15 cellular contexts compared by ENCODE assay signal in the genomic region with DNA sequence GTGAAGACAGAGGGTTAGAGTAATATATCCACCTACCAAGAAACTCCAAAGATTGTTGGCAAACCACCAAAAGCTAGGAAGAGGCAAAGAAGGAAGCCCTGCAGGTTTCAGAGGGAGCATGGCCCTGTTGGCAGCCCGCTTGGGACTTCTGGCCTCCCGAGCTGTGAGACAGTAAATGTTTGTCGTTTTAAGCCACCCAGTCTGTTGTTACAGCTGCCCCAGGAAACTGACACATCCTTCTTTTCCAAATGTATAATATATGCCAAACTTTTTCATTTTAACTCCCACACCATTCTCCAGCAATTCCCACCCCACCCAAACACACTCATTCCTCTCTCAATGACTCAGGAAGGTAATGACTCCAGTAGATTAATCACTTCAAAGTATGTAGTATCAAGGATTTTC.
DNase-seq lines count a peak whose midpoint lies in the region; ATAC-seq and TF ChIP-seq lines count a peak whose summit lies in the region.
"Had no signal": no experiment of that assay in that cellular context is flagged by ENCODE, and none has a peak within 500 bp of the region (broad histone marks: within the 10 kb centered on the region; RNA-seq: fewer than 3 reads in every experiment).

No MANE protein-coding gene starts in this region.

- POLR2A ChIA-PET in IMR-90 (lab: Charles Lee; ENCODE audit: unreplicated experiment) = no interaction called here

- TF ChIP-seq RAD21 in IMR-90 (IDR thresholded peaks at IDR 0.05; ENCODE audit: low read length) = no peak

- H3K56ac ChIP-seq in IMR-90 (ENCODE audit: extremely low read depth, insufficient read depth, low read length) = no peak overlapping the region

- H2AK5ac ChIP-seq in IMR-90 (ENCODE audit: low read depth, low read length) = no peak overlapping the region

- no peak overlapping the region for H4K5ac ChIP-seq in IMR-90 (ENCODE audit: low read depth, low read length)

- in situ Hi-C loops in IMR-90 (cut with MboI; ENCODE audit: low sequenced_read_pairs) = no loop called here

- intact Hi-C loops in IMR-90 (cut with micrococcal nuclease) = no loop called here

- dilution Hi-C loops in IMR-90 (cut with HindIII; ENCODE audit: low sequenced_read_pairs, unreplicated experiment) = no loop called here

- no peak overlapping the region for H2AK9ac ChIP-seq in IMR-90 (replicated peaks; ENCODE audit: low read depth, low read length, poor library complexity)

- H3K9ac ChIP-seq in IMR-90 (ENCODE audit: low read depth, low read length) = no peak overlapping the region

- no peak overlapping the region for H3K23ac ChIP-seq in IMR-90 (ENCODE audit: low read depth, low read length)

- no peak overlapping the region; the same call in 1 of the 2 replicates for H3K4me2 ChIP-seq in IMR-90 (ENCODE audit: low read depth, low read length)

- ATAC-seq in IMR-90 (ENCODE audit: low read depth) (peak; percentile 29; the same call in 1 of the 2 replicates), GM18511 (IDR thresholded peaks at IDR 0.05; ENCODE audit: unreplicated experiment) (no peak)
- ATAC-seq: GM12878; natural killer cell treated with Interleukin-12 subunit alpha and Interleukin-12 subunit beta and Interleukin-15 and Interleukin-18, amount 100 ng/mL, for 72 hours had no signal

- no peak overlapping the region for H3K18ac ChIP-seq in IMR-90 (ENCODE audit: low read depth, low read length)

- no peak overlapping the region for H2BK15ac ChIP-seq in IMR-90 (ENCODE audit: low read depth, low read length)

- H3K4me3 ChIP-seq in AG09309 (ENCODE audit: control insufficient read depth, low read depth, low read length) (no peak overlapping the region), IMR-90 (ENCODE audit: insufficient read depth, low read depth, low read length) (no peak overlapping the region), cardiac fibroblast (replicated peaks in 1 of 2; ENCODE audit: low read depth in 2 of 2, low read length in 2 of 2) (no peak overlapping the region)
- H3K4me3 ChIP-seq: adrenal gland, GM12878, stomach had no signal

- peaks cover 4% of the 10 kb centered on the region; the same call in 1 of the 2 replicates for H3K9me3 ChIP-seq in IMR-90 (ENCODE audit: control insufficient read depth, insufficient read depth, low read length)
- H3K9me3 ChIP-seq: adrenal gland had no signal

- no CpG with 5 or more reads among the region's 3 CpGs for WGBS in IMR-90 (ENCODE audit: extremely low coverage in 2 of 2, insufficient read length in 1 of 2), 2 experiments

- no peak overlapping the region for H3K27ac ChIP-seq in IMR-90 (ENCODE audit: insufficient read depth, low read length)
- H3K27ac ChIP-seq: adrenal gland, stomach had no signal

- no peak overlapping the region for H2AFZ ChIP-seq in IMR-90 (replicated peaks; ENCODE audit: low read length, poor library complexity)

- TF ChIP-seq CTCF in AG09309 (IDR thresholded peaks at IDR 0.05; ENCODE audit: control insufficient read depth, insufficient read depth, low read depth, low read length, missing control alignments) = no peak
- TF ChIP-seq CTCF in IMR-90 (conservative IDR thresholded peaks at IDR 0.05; ENCODE audit: low read depth, low read length) = no peak
- TF ChIP-seq CTCF in cardiac fibroblast (IDR thresholded peaks at IDR 0.05; ENCODE audit: low read depth, low read length) = no peak

- no peaks in the 10 kb centered on the region; the same call in 1 of the 2 replicates for H3K4me1 ChIP-seq in IMR-90 (ENCODE audit: control insufficient read depth, insufficient read depth, low read length)
- H3K4me1 ChIP-seq: adrenal gland, stomach had no signal

- no peak overlapping the region for H3K4ac ChIP-seq in IMR-90 (ENCODE audit: low read depth, low read length)

- H3K36me3 ChIP-seq in IMR-90 (ENCODE audit: control insufficient read depth, insufficient read depth, low read length) = no peaks in the 10 kb centered on the region
- H3K36me3 ChIP-seq: adrenal gland, stomach had no signal

- H4K91ac ChIP-seq in IMR-90 (ENCODE audit: insufficient read depth, low read depth, low read length) = no peak overlapping the region

- no TSS peak for BruUV-seq in IMR-90 (replicated peaks; lab: Mats Ljungman, UMichigan)

- H2BK20ac ChIP-seq in IMR-90 (ENCODE audit: low read depth, low read length) = no peak overlapping the region

- no peak overlapping the region for H2BK120ac ChIP-seq in IMR-90 (ENCODE audit: low read depth, low read length)

- H2BK5ac ChIP-seq in IMR-90 (ENCODE audit: low read depth, low read length, poor library complexity, severe bottlenecking) = no peak overlapping the region

- H3K79me1 ChIP-seq in IMR-90 (ENCODE audit: low read depth in 1 of 2, low read length in 2 of 2) = no peaks in the 10 kb centered on the region

- no peaks in the 10 kb centered on the region for H3K27me3 ChIP-seq in IMR-90 (ENCODE audit: control insufficient read depth, insufficient read depth, low read length)
- H3K27me3 ChIP-seq: adrenal gland, stomach had no signal

- no peak overlapping the region for H4K8ac ChIP-seq in IMR-90 (ENCODE audit: low read depth in 2 of 2, low read length in 2 of 2)

- H4K20me1 ChIP-seq in IMR-90 (ENCODE audit: insufficient read depth, low read length) = no peaks in the 10 kb centered on the region

- DNase-seq in AG09309 (ENCODE audit: low read depth) (peak; percentile 33), IMR-90 (peak; percentile 79), cardiac fibroblast (ENCODE audit: low read depth in 2 of 2) (peak; percentile 50 to 93), myocyte (ENCODE audit: low read depth) (peak; percentile 38), NCI-H446 (lab: John Stamatoyannopoulos, UW) (no peak), NCI-H82 treated with DMSO at 0.1 percent for 48 hours (lab: John Stamatoyannopoulos, UW; ENCODE audit: unreplicated experiment) (no peak)
- no peak for DNase-seq in stimulated activated CD4-positive, alpha-beta T cell treated with anti-CD3 and anti-CD28 coated beads, Interleukin-4, amount 100 ng/mL, for 1 hour
- DNase-seq: CD4-positive, alpha-beta memory T cell; NCI-H1105; NCI-H748 treated with DMSO at 0.1 percent for 48 hours; stomach had no signal

- H3K14ac ChIP-seq in IMR-90 (replicated peaks; ENCODE audit: low read depth, low read length) = no peak overlapping the region

- TF ChIP-seq POLR2A in IMR-90 (IDR thresholded peaks at IDR 0.05; ENCODE audit: low read depth, low read length) = no peak

- CTCF ChIA-PET in IMR-90 (lab: Yijun Ruan, JAX) = no interaction called here

- H3K9me1 ChIP-seq in IMR-90 (ENCODE audit: insufficient read depth, low read length) = no peaks in the 10 kb centered on the region

TF ChIP-seq in IMR-90, 13 proteins besides CTCF, POLR2A, EP300 and RAD21:
- TF ChIP-seq FOS (IDR thresholded peaks at IDR 0.05; ENCODE audit: low read depth, low read length) = 0 out of 2 replicates have a peak, but pooled peaks have one; percentile 10
- TF ChIP-seq SMC3 (IDR thresholded peaks at IDR 0.05; ENCODE audit: low read depth, low read length) = no peak

Comparison
In these comparisons a context has a peak if more than half of its experiments do, and no peak if none do; other contexts are left out.
1. DNase-seq: peak in AG09309 (single experiment), IMR-90 (single experiment), cardiac fibroblast (2 of 2) and myocyte (single experiment); none in NCI-H446 (0 of 2), NCI-H82 treated with DMSO at 0.1 percent for 48 hours (single experiment) and stimulated activated CD4-positive, alpha-beta T cell treated with anti-CD3 and anti-CD28 coated beads, Interleukin-4, amount 100 ng/mL, for 1 hour (single experiment).